1 cellular context compared by ENCODE assay signal in genomic region chr5:143151056-143151455, GRCh38.
TF ChIP-seq lines count a peak whose summit lies in the region.

No MANE protein-coding gene starts in this region.

TF ChIP-seq in HepG2, 621 proteins besides CTCF, POLR2A, EP300 and RAD21 (continued from another document):
- TF ChIP-seq, protein P1, sequence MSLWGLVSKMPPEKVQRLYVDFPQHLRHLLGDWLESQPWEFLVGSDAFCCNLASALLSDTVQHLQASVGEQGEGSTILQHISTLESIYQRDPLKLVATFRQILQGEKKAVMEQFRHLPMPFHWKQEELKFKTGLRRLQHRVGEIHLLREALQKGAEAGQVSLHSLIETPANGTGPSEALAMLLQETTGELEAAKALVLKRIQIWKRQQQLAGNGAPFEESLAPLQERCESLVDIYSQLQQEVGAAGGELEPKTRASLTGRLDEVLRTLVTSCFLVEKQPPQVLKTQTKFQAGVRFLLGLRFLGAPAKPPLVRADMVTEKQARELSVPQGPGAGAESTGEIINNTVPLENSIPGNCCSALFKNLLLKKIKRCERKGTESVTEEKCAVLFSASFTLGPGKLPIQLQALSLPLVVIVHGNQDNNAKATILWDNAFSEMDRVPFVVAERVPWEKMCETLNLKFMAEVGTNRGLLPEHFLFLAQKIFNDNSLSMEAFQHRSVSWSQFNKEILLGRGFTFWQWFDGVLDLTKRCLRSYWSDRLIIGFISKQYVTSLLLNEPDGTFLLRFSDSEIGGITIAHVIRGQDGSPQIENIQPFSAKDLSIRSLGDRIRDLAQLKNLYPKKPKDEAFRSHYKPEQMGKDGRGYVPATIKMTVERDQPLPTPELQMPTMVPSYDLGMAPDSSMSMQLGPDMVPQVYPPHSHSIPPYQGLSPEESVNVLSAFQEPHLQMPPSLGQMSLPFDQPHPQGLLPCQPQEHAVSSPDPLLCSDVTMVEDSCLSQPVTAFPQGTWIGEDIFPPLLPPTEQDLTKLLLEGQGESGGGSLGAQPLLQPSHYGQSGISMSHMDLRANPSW (CRISPR knock-in tag; IDR thresholded peaks at IDR 0.05; ENCODE audit: borderline replicate concordance) = no peak
- TF ChIP-seq SP2 (CRISPR knock-in tag; IDR thresholded peaks at IDR 0.05) (no peak), ZFY (CRISPR knock-in tag; IDR thresholded peaks at IDR 0.05) (no peak), TMF1 (CRISPR knock-in tag; IDR thresholded peaks at IDR 0.05; ENCODE audit: low read depth) (no peak)
- TF ChIP-seq, protein P2, sequence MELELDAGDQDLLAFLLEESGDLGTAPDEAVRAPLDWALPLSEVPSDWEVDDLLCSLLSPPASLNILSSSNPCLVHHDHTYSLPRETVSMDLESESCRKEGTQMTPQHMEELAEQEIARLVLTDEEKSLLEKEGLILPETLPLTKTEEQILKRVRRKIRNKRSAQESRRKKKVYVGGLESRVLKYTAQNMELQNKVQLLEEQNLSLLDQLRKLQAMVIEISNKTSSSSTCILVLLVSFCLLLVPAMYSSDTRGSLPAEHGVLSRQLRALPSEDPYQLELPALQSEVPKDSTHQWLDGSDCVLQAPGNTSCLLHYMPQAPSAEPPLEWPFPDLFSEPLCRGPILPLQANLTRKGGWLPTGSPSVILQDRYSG (CRISPR knock-in tag; IDR thresholded peaks at IDR 0.05) = no peak
